ENCODE assay signal across 1 cellular context in genomic region chr1:112674986-112675727, GRCh38.
TF ChIP-seq lines count a peak whose summit lies in the region.

No MANE protein-coding gene starts in this region.

TF ChIP-seq in HepG2, 621 proteins besides CTCF, POLR2A, EP300 and RAD21 (continued from another document):
- TF ChIP-seq UBTF (CRISPR knock-in tag; IDR thresholded peaks at IDR 0.05) (peak; percentile 89; the same call in 1 of the 2 replicates), FOXC1 (CRISPR knock-in tag; IDR thresholded peaks at IDR 0.05; ENCODE audit: borderline replicate concordance) (0 out of 2 replicates have a peak, but pooled peaks have one; percentile 19), MNT (IDR thresholded peaks at IDR 0.05) (no peak), ZSCAN21 (CRISPR knock-in tag; IDR thresholded peaks at IDR 0.05; ENCODE audit: borderline replicate concordance) (peak; percentile 52; the same call in 1 of the 2 replicates), GABPB1 (CRISPR knock-in tag; IDR thresholded peaks at IDR 0.05) (peak; percentile 40; the same call in 1 of the 2 replicates)
